Comparison of ENCODE assay signal across 1 cellular context in the genomic region with DNA sequence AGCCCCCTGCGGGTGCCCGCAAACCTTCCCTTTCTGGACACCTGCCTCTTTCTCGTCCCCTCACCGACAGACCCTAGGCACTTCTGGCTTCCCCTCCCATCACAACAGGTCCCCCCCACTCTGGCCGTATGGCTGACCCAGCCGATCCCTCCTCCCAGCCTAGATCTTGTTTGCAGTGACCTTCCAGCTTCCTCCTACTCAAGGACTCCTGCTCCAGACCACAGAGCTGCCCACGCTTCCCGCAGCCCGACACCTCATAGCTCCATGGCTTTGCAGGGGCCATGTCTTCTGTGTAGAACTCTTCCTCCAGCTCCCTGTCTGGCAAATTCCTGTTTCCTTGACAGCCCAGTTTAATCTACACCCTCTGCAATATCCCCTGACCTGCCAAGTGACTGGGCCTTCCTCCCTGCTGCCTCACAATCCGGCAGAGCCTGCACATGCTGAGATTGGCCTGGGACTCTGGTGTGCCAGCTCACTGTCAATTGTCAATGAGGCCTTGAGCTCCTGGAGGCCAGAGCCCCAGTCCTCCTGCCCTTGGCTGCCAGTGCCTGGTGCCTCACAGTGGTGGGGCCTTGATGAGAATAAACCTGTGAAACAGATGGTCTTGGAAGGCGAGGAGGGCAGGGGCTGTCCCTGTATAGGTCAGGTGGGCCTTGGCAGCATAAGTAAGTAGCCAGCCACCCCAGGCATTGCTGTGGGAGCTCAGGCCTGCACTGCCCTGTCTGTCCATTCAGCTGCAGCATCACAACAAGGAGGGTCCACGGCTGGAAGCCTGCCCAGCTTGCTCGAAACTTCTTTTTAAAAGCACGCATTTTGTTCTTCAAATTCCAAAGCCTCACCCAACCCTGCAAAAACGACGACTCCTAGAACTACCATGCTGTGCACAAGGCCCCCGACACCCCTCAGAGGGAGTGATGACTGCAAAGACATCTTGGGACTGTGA.
TF ChIP-seq lines count a peak whose summit lies in the region.

No MANE protein-coding gene starts in this region.

TF ChIP-seq in H1, 55 proteins besides CTCF, POLR2A, EP300 and RAD21:
- TF ChIP-seq TBP (IDR thresholded peaks at IDR 0.05; ENCODE audit: low read depth, low read length), result no peak
- TF ChIP-seq HDAC2 (IDR thresholded peaks at IDR 0.05; ENCODE audit: borderline replicate concordance in 1 of 2, low read depth in 2 of 2, low read length in 2 of 2), result no peak
- no peak for TF ChIP-seq RXRA (IDR thresholded peaks at IDR 0.05; ENCODE audit: insufficient read depth, low read depth, low read length)
- TF ChIP-seq KDM1A (IDR thresholded peaks at IDR 0.05; ENCODE audit: borderline replicate concordance, low read length), result no peak
- no peak for TF ChIP-seq SIN3A (conservative IDR thresholded peaks at IDR 0.05 in 1 of 2, IDR thresholded peaks at IDR 0.05 in 1 of 2; ENCODE audit: low read depth in 1 of 2, low read length in 2 of 2)
- no peak for TF ChIP-seq SRF (IDR thresholded peaks at IDR 0.05; ENCODE audit: low read depth, low read length)
- TF ChIP-seq CHD7 (IDR thresholded peaks at IDR 0.05; ENCODE audit: insufficient replicate concordance, low read length), result no peak
- TF ChIP-seq BACH1 (IDR thresholded peaks at IDR 0.05; ENCODE audit: low read length), result no peak
- TF ChIP-seq SP4 (IDR thresholded peaks at IDR 0.05; ENCODE audit: low read length), result no peak
- TF ChIP-seq KDM4A (IDR thresholded peaks at IDR 0.05; ENCODE audit: low read depth, low read length, severe bottlenecking), result no peak
- TF ChIP-seq, protein P1, sequence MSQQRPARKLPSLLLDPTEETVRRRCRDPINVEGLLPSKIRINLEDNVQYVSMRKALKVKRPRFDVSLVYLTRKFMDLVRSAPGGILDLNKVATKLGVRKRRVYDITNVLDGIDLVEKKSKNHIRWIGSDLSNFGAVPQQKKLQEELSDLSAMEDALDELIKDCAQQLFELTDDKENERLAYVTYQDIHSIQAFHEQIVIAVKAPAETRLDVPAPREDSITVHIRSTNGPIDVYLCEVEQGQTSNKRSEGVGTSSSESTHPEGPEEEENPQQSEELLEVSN (IDR thresholded peaks at IDR 0.05), result no peak
